24 cellular contexts compared by ENCODE assay signal in the genomic region with DNA sequence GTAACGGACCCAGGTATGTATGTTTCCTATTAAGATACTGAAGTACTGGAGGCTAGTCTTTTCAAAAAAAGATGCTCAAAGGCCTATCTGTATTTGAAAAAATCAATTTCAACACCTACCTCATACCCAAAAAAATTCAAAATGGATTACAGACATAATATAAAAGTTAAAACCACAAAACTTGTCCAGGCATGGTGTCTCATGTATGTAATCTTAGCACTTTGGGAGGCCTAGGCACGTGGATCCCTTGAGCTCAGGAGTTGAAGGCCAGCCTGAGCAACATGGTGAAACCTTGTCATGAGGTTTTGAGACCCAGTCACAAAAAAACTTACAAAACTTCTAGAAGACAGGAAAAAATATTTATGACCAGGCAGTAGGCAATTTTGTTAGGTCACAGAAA.
"Had no signal": no experiment of that assay in that cellular context is flagged by ENCODE, and none has a peak within 500 bp of the region (broad histone marks: within the 10 kb centered on the region; RNA-seq: fewer than 3 reads in every experiment).

No MANE protein-coding gene starts in this region.

- H3K27me3 Mint-ChIP-seq: activated T-helper 17 cell treated with anti-CD3 and anti-CD28 coated beads, Interleukin-2, amount 50 U/mL, for 72 hours; central memory CD8-positive, alpha-beta T cell had no signal

- H3K27me3 ChIP-seq: esophagus squamous epithelium, left lung, spleen, uterus had no signal

- H3K9me3 ChIP-seq: esophagus squamous epithelium, left lung, mucosa of descending colon, spleen, thoracic aorta, uterus had no signal

- DNase-seq: activated CD4-positive, alpha-beta T cell treated with anti-CD3 and anti-CD28 coated beads for 4 hours; activated CD4-positive, alpha-beta T cell treated with anti-CD3 and anti-CD28 coated beads, Interleukin-2, amount 50 U/mL, for 4 hours; activated gamma-delta T cell treated with Interleukin-2 at 50 U/mL for 16 hours; activated T-cell treated with anti-CD3 and anti-CD28 coated beads for 4 hours; amygdala; dermis blood vessel endothelial cell; effector CD4-positive, alpha-beta T cell; esophagus squamous epithelium; left lung; mucosa of descending colon; posterior cingulate gyrus; right cardiac atrium; spleen; stimulated activated naive CD8-positive, alpha-beta T cell treated with anti-CD3 and anti-CD28 coated beads, Interleukin-15, Interleukin-2, amounts not matched to agents 100 U/mL and 50 U/mL, for 24 hours; T-helper 1 cell; trophoblast cell; uterus had no signal

- H3K9me3 Mint-ChIP-seq: activated T-helper 17 cell treated with anti-CD3 and anti-CD28 coated beads, Interleukin-2, amount 50 U/mL, for 72 hours; central memory CD8-positive, alpha-beta T cell had no signal

- H3K27ac ChIP-seq: epithelial cell of prostate, esophagus squamous epithelium, left lung, spleen, thoracic aorta, uterus, VCaP had no signal

- H3K36me3 ChIP-seq: uterus had no signal

- H3K4me3 ChIP-seq: esophagus squamous epithelium, left lung, lung, mucosa of descending colon, spleen, thoracic aorta, uterus had no signal

- H3K4me3 Mint-ChIP-seq: activated T-helper 17 cell treated with anti-CD3 and anti-CD28 coated beads, Interleukin-2, amount 50 U/mL, for 72 hours; central memory CD8-positive, alpha-beta T cell; nephron had no signal

- ATAC-seq: activated T-helper 17 cell treated with anti-CD3 and anti-CD28 coated beads, Interleukin-2, amount 50 U/mL, for 72 hours; left lung; mucosa of descending colon; right cardiac atrium; stimulated activated naive CD8-positive, alpha-beta T cell treated with anti-CD3 and anti-CD28 coated beads, Interleukin-15, Interleukin-2, amounts not matched to agents 100 U/mL and 50 U/mL, for 24 hours had no signal

- H3K4me1 Mint-ChIP-seq: nephron had no signal

- H3K4me1 ChIP-seq: esophagus squamous epithelium, left lung, uterus had no signal

- H3K27ac Mint-ChIP-seq: nephron had no signal
